ENCODE assay signal across 8 cellular contexts in the genomic region with DNA sequence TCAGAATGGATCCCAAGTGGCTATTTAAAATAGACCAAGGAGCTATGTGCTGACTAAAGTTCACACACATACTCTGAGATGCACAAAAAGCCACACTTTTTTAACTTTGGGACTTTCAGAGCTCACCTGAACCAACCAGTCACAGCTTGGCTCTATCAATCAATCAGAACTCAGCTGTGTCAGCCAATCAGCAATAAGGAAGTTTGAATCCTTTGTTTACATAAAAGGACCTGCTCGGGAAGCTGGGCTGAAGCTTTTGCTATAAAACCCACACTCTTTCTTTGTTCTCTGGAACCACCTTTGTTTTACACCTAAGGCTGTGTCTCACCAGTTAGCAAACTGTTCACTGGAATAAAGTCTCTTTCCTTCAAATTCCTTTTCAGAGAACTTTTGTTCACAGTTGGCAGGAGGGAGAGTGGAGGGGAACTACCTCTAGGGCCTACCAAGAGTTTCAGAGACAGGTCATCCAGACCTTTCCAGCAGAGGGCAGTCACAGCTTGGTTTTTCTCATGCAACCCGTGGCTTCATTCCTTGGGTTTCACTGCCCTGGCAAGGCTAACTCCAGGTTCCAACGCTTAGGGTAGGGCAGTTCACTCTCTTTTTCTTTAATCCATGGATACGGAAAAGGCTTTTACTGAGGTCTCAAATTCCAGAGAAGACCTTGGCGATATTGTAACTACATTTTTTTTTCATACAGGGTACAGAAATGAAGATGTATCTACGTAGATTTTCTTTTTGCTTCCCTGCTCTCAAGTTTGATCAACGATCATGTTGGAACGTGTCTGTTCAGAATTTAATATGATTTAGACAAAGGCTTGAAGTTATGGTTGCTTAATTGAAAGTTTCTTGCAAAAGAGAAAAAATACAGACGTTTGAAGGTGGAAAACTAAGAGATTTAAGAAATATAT.
A peak's percentile ranks its signal among the peaks of the same experiment; 100 is the strongest.
DNase-seq lines count a peak whose midpoint lies in the region; ATAC-seq and TF ChIP-seq lines count a peak whose summit lies in the region.

No MANE protein-coding gene starts in this region.

- peak; percentile 74 for DNase-seq in DND-41
- DNase-seq in RWPE1 (ENCODE audit: low spot score), result peak; percentile 67
- peak; percentile 60 for DNase-seq in activated effector memory CD4-positive, alpha-beta T cell treated with Interleukin-2 at 50 U/mL for 16 hours
- DNase-seq in fibroblast of villous mesenchyme (ENCODE audit: low read depth), result peak; percentile 73
- peak; percentile 55 for DNase-seq in non-pigmented ciliary epithelial cell (ENCODE audit: low read depth)
- peak; percentile 95 for DNase-seq in superior temporal gyrus (ENCODE audit: extremely low spot score)

- H3K36me3 ChIP-seq in DND-41 (ENCODE audit: insufficient read depth, low read length), result no peaks in the 10 kb centered on the region

- no peak overlapping the region for H3K4me3 ChIP-seq in DND-41 (ENCODE audit: low read depth in 1 of 2, low read length in 2 of 2)
- H3K4me3 ChIP-seq in fibroblast of villous mesenchyme (ENCODE audit: low read depth, low read length), result no peak overlapping the region

- no peak overlapping the region for H3K27ac ChIP-seq in DND-41 (ENCODE audit: low read length)
- H3K27ac ChIP-seq in RWPE1, result no peak overlapping the region

- POLR2A ChIA-PET in RWPE1 (lab: Yijun Ruan, JAX; ENCODE audit: low non-redundant PET), result no interaction called here

- no peaks in the 10 kb centered on the region for H3K27me3 ChIP-seq in DND-41 (ENCODE audit: insufficient read depth, low read length, poor library complexity)

- H3K79me2 ChIP-seq in DND-41 (ENCODE audit: insufficient read depth, low read length), result no peaks in the 10 kb centered on the region

- no peak overlapping the region for H3K9ac ChIP-seq in DND-41 (ENCODE audit: low read depth, low read length)

- peak; percentile 82 for TF ChIP-seq CTCF in DND-41 (IDR thresholded peaks at IDR 0.05; ENCODE audit: borderline replicate concordance, extremely low read depth, low read length, poor library complexity, severe bottlenecking)
- TF ChIP-seq CTCF in LNCAP (IDR thresholded peaks at IDR 0.05), result peak; percentile 81
- TF ChIP-seq CTCF in RWPE1 (conservative IDR thresholded peaks at IDR 0.05; ENCODE audit: low read depth), result peak; percentile 63
- peak; percentile 77 for TF ChIP-seq CTCF in fibroblast of villous mesenchyme (IDR thresholded peaks at IDR 0.05; ENCODE audit: insufficient read depth, low read depth, low read length)

- peak overlapping the region; percentile 10 for H2AFZ ChIP-seq in DND-41 (ENCODE audit: low read depth, low read length)

- CTCF ChIA-PET in RWPE1 (lab: Yijun Ruan, JAX), result interaction anchor here (0.6 to 1.4 kb wide), 9 partner anchors 9 to 988 kb away, joined by 3 to 8 read pairs (median 3); no protein-coding TSS in a partner anchor

- H4K20me1 ChIP-seq in DND-41 (ENCODE audit: insufficient read depth, low read length), result no peaks in the 10 kb centered on the region

- ATAC-seq in DND-41 (ENCODE audit: insufficient read depth, low read depth) (peak; percentile 99), GM21737 (IDR thresholded peaks at IDR 0.05; ENCODE audit: unreplicated experiment) (peak; percentile 91)

- no peak overlapping the region for H3K4me2 ChIP-seq in DND-41 (ENCODE audit: insufficient read depth, low read length)

- H3K4me1 ChIP-seq in DND-41 (ENCODE audit: insufficient read depth, low read length), result peaks cover 3% of the 10 kb centered on the region; the same call in 1 of the 2 replicates

- H3K9me3 ChIP-seq in DND-41 (ENCODE audit: insufficient read depth, low read length, severe bottlenecking), result no peaks in the 10 kb centered on the region
